In the genomic region with DNA sequence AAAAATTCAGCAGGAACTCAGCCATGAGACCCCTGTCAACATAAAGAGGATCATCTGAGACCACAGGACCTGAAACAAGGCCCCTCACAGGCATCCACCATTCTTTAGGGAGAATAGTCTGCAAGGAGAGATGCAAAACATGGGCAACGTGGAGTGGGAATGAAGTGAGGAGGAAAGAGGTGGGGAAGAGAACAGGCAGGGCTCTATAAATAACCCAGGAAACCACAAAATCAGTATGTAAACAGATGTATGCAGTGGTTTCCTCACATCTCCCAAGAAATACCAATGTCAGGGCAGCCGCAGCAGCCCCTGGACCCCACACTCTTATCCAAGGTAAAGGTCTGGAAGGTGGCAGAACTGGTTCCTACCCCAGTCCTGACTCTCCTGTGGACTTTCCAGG, we compare ENCODE assay signal across 24 cellular contexts.
"Had no signal": no experiment of that assay in that cellular context is flagged by ENCODE, and none has a peak within 500 bp of the region (broad histone marks: within the 10 kb centered on the region; RNA-seq: fewer than 3 reads in every experiment).

No MANE protein-coding gene starts in this region.

- ATAC-seq: activated CD8-positive, alpha-beta memory T cell treated with anti-CD3 and anti-CD28 coated beads, Interleukin-2, amount 10 ng/mL, durations not matched to agents 7 days and 5 days; activated naive CD4-positive, alpha-beta T cell treated with anti-CD3 and anti-CD28 coated beads, Interleukin-2, amount 50 U/mL, for 72 hours; activated naive CD8-positive, alpha-beta T cell treated with anti-CD3 and anti-CD28 coated beads, Interleukin-2, amount 50 U/mL, for 24 hours; T-helper 17 cell had no signal

- H3K27ac ChIP-seq: ascending aorta, KMS-11 had no signal

- H3K4me3 ChIP-seq: ascending aorta had no signal

- H3K4me2 ChIP-seq: KMS-11 had no signal

- H3K9ac ChIP-seq: KMS-11 had no signal

- H3K4me1 ChIP-seq: ascending aorta had no signal

- DNase-seq: activated B cell treated with CpG ODN at 0.5 μM for 24 hours; activated CD4-positive, alpha-beta T cell treated with anti-CD3 and anti-CD28 coated beads for 1 hour; activated CD4-positive, alpha-beta T cell treated with anti-CD3 and anti-CD28 coated beads, Interleukin-2, amount 10 ng/mL, durations not matched to agents 24 days and 14 days; activated CD4-positive, alpha-beta T cell treated with anti-CD3 and anti-CD28 coated beads, Interleukin-2, amount 50 U/mL, for 48 hours; activated CD8-positive, alpha-beta memory T cell treated with anti-CD3 and anti-CD28 coated beads, Interleukin-2, amount 10 ng/mL, durations not matched to agents 7 days and 5 days; activated effector memory CD4-positive, alpha-beta T cell treated with anti-CD3 and anti-CD28 coated beads, Interleukin-2, amount 50 U/mL, for 16 hours; activated naive CD4-positive, alpha-beta T cell treated with Interleukin-2 at 50 U/mL for 16 hours; activated naive CD8-positive, alpha-beta T cell treated with anti-CD3 and anti-CD28 coated beads, Interleukin-2, amount 50 U/mL, for 24 hours; activated T-cell treated with anti-CD3 and anti-CD28 coated beads, Interleukin-2, amount 50 U/mL, for 24 hours; amniotic stem cell; NCI-H1092; NCI-H1417; NCI-H1930; NCI-H2171; NCI-H2227 treated with DMSO at 0.1 percent for 48 hours; NCI-H446 treated with DMSO at 0.1 percent for 48 hours; NCI-H524 treated with DMSO at 0.1 percent for 48 hours; NCI-H748 treated with DMSO at 0.1 percent for 48 hours; SIG-M5; T-helper 17 cell; T-helper 9 cell had no signal

- H3K27me3 ChIP-seq: ascending aorta had no signal

- H3K9me3 ChIP-seq: ascending aorta had no signal

- H3K36me3 ChIP-seq: ascending aorta had no signal
